ENCODE assay signal across 8 cellular contexts in the genomic region with DNA sequence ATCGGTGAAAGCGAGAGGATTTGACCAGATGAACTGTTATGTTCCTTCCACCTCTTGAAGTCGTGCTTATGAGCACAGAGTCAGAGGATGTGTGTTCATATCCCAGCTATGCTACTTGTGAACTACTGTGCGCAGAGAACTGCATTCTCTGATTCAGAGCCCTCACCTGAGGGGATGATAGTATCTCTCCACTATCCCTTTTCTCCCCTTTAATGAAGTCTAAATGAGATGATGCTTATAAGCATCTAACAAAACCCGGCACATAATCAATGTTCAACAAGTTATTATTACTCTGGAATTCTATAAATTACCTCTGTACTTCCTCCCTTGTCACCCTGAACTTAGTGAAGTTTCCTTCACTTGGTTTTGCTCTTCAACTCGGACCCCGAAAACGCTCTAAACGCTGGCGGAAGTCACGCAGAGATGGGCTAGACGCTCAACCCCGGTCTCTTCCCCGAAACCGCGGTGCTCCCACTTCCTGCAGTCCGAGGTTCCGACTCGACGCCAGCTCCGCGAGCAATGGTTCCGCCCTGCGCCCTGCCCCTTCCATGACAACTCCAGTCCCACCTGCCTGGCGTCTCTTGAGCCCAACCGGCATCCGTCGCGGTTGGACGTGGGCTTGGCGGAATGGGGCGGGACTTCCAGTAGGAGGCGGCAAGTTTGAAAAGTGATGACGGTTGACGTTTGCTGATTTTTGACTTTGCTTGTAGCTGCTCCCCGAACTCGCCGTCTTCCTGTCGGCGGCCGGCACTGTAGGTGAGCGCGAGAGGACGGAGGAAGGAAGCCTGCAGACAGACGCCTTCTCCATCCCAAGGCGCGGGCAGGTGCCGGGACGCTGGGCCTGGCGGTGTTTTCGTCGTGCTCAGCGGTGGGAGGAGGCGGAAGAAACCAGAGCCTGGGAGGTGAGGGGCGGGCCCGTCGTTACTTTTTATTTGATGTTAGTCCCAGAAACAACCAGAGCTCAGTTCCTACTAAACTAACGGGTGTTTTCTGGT. TPM values are rescaled to one million over a fixed set of nuclear protein-coding genes. Genes with fewer than 3 reads are reported as not detected.
A peak's percentile ranks its signal among the peaks of the same experiment; 100 is the strongest.
DNase-seq lines count a peak whose midpoint lies in the region; ATAC-seq and TF ChIP-seq lines count a peak whose summit lies in the region.

A gene (plus strand): TSS at position 644 of the 995 bp plus-strand sequence. CDS start 4,098 bp downstream, outside the sequence.

- H3K27me3 Mint-ChIP-seq in T-helper 17 cell (no peaks in the 10 kb centered on the region), progenitor cell of endocrine pancreas (no peaks in the 10 kb centered on the region)

- H3K4me3 ChIP-seq in left ventricle myocardium inferior (peak within 1 kb of the TSS; percentile 82), urinary bladder (ENCODE audit: low read depth, low read length) (peak within 1 kb of the TSS; percentile 49)

- H3K4me1 Mint-ChIP-seq in T-helper 17 cell: peaks cover 19% of the 10 kb centered on the region
- peaks cover 13% of the 10 kb centered on the region for H3K4me1 Mint-ChIP-seq in progenitor cell of endocrine pancreas (ENCODE audit: low read depth)

- H3K27ac ChIP-seq in left ventricle myocardium inferior (replicated peaks): peak within 1 kb of the TSS; percentile 82
- peak within 1 kb of the TSS; percentile 57 for H3K27ac ChIP-seq in urinary bladder (ENCODE audit: low read depth)

- H3K36me3 ChIP-seq in left ventricle myocardium inferior (peaks cover 16% of the 10 kb centered on the region), urinary bladder (ENCODE audit: insufficient read depth) (peaks cover 3% of the 10 kb centered on the region)

- TF ChIP-seq POLR2A in GM15510 (IDR thresholded peaks at IDR 0.05; ENCODE audit: borderline replicate concordance, extremely low read depth, insufficient read length): peak; percentile 65

- H3K4me1 ChIP-seq in left ventricle myocardium inferior: peaks cover 23% of the 10 kb centered on the region
- no peaks in the 10 kb centered on the region for H3K4me1 ChIP-seq in urinary bladder (ENCODE audit: insufficient read depth)

- H3K9me3 ChIP-seq in T-helper 17 cell (ENCODE audit: control insufficient read depth, low read length, poor library complexity, severe bottlenecking) (no peaks in the 10 kb centered on the region), left ventricle myocardium inferior (replicated peaks) (no peaks in the 10 kb centered on the region)

- no peaks in the 10 kb centered on the region for H3K27me3 ChIP-seq in left ventricle myocardium inferior (ENCODE audit: low read depth)

- DNase-seq in NCI-H1694 treated with DMSO at 0.1 percent for 48 hours (lab: John Stamatoyannopoulos, UW) (peak; percentile 94), T-helper 17 cell (peak; percentile 87 to 94 (median 92)), amygdala (lab: John Stamatoyannopoulos, UW) (peak; percentile 75 to 98 (median 94)), left ventricle myocardium inferior (peak; percentile 97), progenitor cell of endocrine pancreas (ENCODE audit: low spot score, unreplicated experiment) (peak; percentile 97)

- ATAC-seq in HG02885 (IDR thresholded peaks at IDR 0.05; ENCODE audit: poor library complexity, unreplicated experiment) (peak; percentile 94), T-helper 17 cell (peak; percentile 98)

- intact Hi-C loops in left ventricle myocardium inferior (cut with micrococcal nuclease): no loop called here

- WGBS in urinary bladder: under 1% methylated on average over 58 of the region's 58 CpGs

- H3K36me3 Mint-ChIP-seq in T-helper 17 cell (ENCODE audit: low read depth) (no peaks in the 10 kb centered on the region), progenitor cell of endocrine pancreas (ENCODE audit: insufficient read depth) (no peaks in the 10 kb centered on the region)

- H3K27ac Mint-ChIP-seq in T-helper 17 cell (peak within 1 kb of the TSS; percentile 95), progenitor cell of endocrine pancreas (peak within 1 kb of the TSS; percentile 97)

- H3K9me3 Mint-ChIP-seq in progenitor cell of endocrine pancreas (ENCODE audit: low read depth): no peaks in the 10 kb centered on the region

- H3K4me3 Mint-ChIP-seq in T-helper 17 cell (peak within 1 kb of the TSS; percentile 95), progenitor cell of endocrine pancreas (ENCODE audit: low read depth) (peak within 1 kb of the TSS; percentile 96)

- no peak for TF ChIP-seq CTCF in left ventricle myocardium inferior (IDR thresholded peaks at IDR 0.05; ENCODE audit: borderline replicate concordance)
- TF ChIP-seq CTCF in progenitor cell of endocrine pancreas (IDR thresholded peaks at IDR 0.05; ENCODE audit: unreplicated experiment): no peak

RNA-seq across cellular contexts. Expression of the gene that starts here (rescaled TPM):
- total RNA-seq in T-helper 17 cell: 1 to 10 TPM in 1 of 2 donors, under 1 TPM in 1; 0.75 to 1.8 TPM
- total RNA-seq in left ventricle myocardium inferior: 1.0 TPM
- total RNA-seq in progenitor cell of endocrine pancreas: 15.6 and 19.6 TPM in 2 replicates
- total RNA-seq in urinary bladder: 21.5 TPM
- 0.48 TPM for polyA plus RNA-seq in urinary bladder

Comparison
In these comparisons a context has a peak if more than half of its experiments do, and no peak if none do; other contexts are left out.
1. Peak in every context shown above with its lines: DNase-seq, ATAC-seq, H3K4me3 ChIP-seq and H3K27ac ChIP-seq.